ENCODE assay signal across 9 cellular contexts in the genomic region with DNA sequence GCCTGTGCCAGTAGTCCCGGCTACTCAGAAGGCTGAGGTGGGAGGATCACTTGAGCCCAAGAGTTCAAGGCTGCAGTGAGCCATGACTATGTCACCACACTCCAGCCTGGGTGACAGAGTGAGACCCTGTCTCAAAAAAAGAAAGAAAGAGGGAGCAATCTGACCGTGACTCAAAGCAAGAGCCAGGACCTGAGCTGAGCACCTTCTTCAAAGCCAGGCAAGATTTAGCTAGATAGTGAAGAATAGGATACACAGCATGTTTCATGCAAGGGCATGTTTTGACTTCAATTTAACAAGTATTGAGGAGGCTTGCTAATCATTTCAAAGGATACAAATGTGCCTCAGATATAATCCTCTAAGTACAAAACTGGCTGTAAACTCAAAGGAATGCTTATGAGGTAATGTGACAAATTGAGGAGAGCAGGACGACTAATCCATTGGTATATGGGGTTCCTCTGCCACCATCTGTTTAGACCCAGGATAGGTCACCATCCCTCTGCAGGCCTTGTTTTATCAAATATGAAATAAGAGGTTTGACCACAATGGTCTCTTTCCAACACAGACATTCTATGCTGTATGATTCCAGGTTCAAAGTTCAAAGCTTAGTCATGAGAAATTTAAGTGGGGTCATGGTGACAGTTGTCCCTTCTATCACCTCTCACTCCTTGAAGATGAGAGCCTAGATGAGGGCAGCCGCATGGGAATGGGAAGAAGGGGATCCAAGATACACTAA. TPM values are rescaled to one million over a fixed set of nuclear protein-coding genes. Genes with fewer than 3 reads are reported as not detected.
DNase-seq lines count a peak whose midpoint lies in the region; ATAC-seq and TF ChIP-seq lines count a peak whose summit lies in the region.
"Had no signal": no experiment of that assay in that cellular context is flagged by ENCODE, and none has a peak within 500 bp of the region (broad histone marks: within the 10 kb centered on the region; RNA-seq: fewer than 3 reads in every experiment).

No MANE protein-coding gene starts in this region.

- ATAC-seq in left ventricle myocardium superior (no peak), T-helper 17 cell (peak; percentile 6), foreskin keratinocyte (peak; percentile 29), left cardiac atrium (no peak)

- peaks cover 5% of the 10 kb centered on the region for H3K36me3 Mint-ChIP-seq in T-helper 17 cell (ENCODE audit: low read depth)
- H3K36me3 Mint-ChIP-seq: brain had no signal

- no peaks in the 10 kb centered on the region for H3K27me3 Mint-ChIP-seq in T-helper 17 cell
- H3K27me3 Mint-ChIP-seq: brain had no signal

- H3K27ac Mint-ChIP-seq in T-helper 17 cell = peak overlapping the region; percentile 94
- H3K27ac Mint-ChIP-seq: brain had no signal

- H3K27ac ChIP-seq in left ventricle myocardium inferior (replicated peaks) = peak overlapping the region; percentile 41
- no peak overlapping the region for H3K27ac ChIP-seq in foreskin keratinocyte

- no peaks in the 10 kb centered on the region for H3K27me3 ChIP-seq in left ventricle myocardium inferior (ENCODE audit: low read depth)
- no peaks in the 10 kb centered on the region for H3K27me3 ChIP-seq in foreskin keratinocyte

- TF ChIP-seq CTCF in left ventricle myocardium inferior (IDR thresholded peaks at IDR 0.05; ENCODE audit: borderline replicate concordance) (no peak), foreskin keratinocyte (conservative IDR thresholded peaks at IDR 0.05) (no peak)

- H3K9me3 ChIP-seq in left ventricle myocardium inferior (replicated peaks) = no peaks in the 10 kb centered on the region
- H3K9me3 ChIP-seq in T-helper 17 cell (ENCODE audit: control insufficient read depth, low read length, poor library complexity, severe bottlenecking) = no peaks in the 10 kb centered on the region

- intact Hi-C loops in left ventricle myocardium inferior (cut with micrococcal nuclease) (no loop called here), left ventricle myocardium superior (cut with micrococcal nuclease) (no loop called here), left cardiac atrium (cut with DNase I) (no loop called here)

- H3K36me3 ChIP-seq in left ventricle myocardium inferior = no peaks in the 10 kb centered on the region

- H3K4me3 ChIP-seq in left ventricle myocardium inferior = no peak overlapping the region

- peaks cover 3% of the 10 kb centered on the region for H3K4me1 ChIP-seq in left ventricle myocardium inferior
- peaks cover 20% of the 10 kb centered on the region for H3K4me1 ChIP-seq in foreskin keratinocyte

- peak overlapping the region; percentile 92 for H3K4me3 Mint-ChIP-seq in T-helper 17 cell
- H3K4me3 Mint-ChIP-seq: brain had no signal

- DNase-seq in left ventricle myocardium inferior = no peak
- no peak for DNase-seq in left ventricle myocardium superior
- DNase-seq in T-helper 17 cell = no peak
- DNase-seq in foreskin keratinocyte = peak; percentile 58 to 75
- no peak for DNase-seq in germinal center (ENCODE audit: low spot score)
- no peak for DNase-seq in NCI-H2107 (lab: John Stamatoyannopoulos, UW)
- DNase-seq in NCI-H748 treated with DMSO at 0.1 percent for 48 hours (lab: John Stamatoyannopoulos, UW) = no peak
- DNase-seq in left cardiac atrium = no peak

- H3K4me1 Mint-ChIP-seq in T-helper 17 cell = peaks cover 59% of the 10 kb centered on the region
- H3K4me1 Mint-ChIP-seq: brain had no signal

RNA-seq across cellular contexts. Expression of a gene that starts 33.2 kb away (rescaled TPM):
- total RNA-seq in left ventricle myocardium inferior (5.8 TPM), left ventricle myocardium superior (5.7 TPM), T-helper 17 cell (10 to 100 TPM; 27.1 to 31.4 TPM), foreskin keratinocyte (8.8 and 11.0 TPM in 2 replicates), left cardiac atrium (10 to 100 TPM in 1 of 2 donors, 1 to 10 TPM in 1; 9.9 to 17.7 TPM)
- 6.7 and 10.2 TPM in 2 replicates for polyA plus RNA-seq in foreskin keratinocyte

RNA-seq across cellular contexts. Expression of a gene that starts 59.7 kb away (rescaled TPM):
- total RNA-seq in left ventricle myocardium inferior = 44.4 TPM
- 47.0 TPM for total RNA-seq in left ventricle myocardium superior
- total RNA-seq in T-helper 17 cell = 100 to 1,000 TPM; 120 TPM
- total RNA-seq in foreskin keratinocyte = 81.3 and 89.3 TPM in 2 replicates
- polyA plus RNA-seq in foreskin keratinocyte = 76.7 and 78.6 TPM in 2 replicates
- 10 to 100 TPM; 43.7 to 52.9 TPM for total RNA-seq in left cardiac atrium

Comparison
In these comparisons a context has a peak if more than half of its experiments do, and no peak if none do; other contexts are left out.
1. DNase-seq: peak in foreskin keratinocyte (2 of 2); none in left ventricle myocardium inferior (single experiment), left ventricle myocardium superior (single experiment), T-helper 17 cell (0 of 3), germinal center (single experiment), NCI-H2107 (single experiment), NCI-H748 treated with DMSO at 0.1 percent for 48 hours (single experiment) and left cardiac atrium (single experiment).
2. ATAC-seq: peak in T-helper 17 cell (single experiment) and foreskin keratinocyte (single experiment); none in left ventricle myocardium superior (single experiment) and left cardiac atrium (0 of 2).